In the genomic region with DNA sequence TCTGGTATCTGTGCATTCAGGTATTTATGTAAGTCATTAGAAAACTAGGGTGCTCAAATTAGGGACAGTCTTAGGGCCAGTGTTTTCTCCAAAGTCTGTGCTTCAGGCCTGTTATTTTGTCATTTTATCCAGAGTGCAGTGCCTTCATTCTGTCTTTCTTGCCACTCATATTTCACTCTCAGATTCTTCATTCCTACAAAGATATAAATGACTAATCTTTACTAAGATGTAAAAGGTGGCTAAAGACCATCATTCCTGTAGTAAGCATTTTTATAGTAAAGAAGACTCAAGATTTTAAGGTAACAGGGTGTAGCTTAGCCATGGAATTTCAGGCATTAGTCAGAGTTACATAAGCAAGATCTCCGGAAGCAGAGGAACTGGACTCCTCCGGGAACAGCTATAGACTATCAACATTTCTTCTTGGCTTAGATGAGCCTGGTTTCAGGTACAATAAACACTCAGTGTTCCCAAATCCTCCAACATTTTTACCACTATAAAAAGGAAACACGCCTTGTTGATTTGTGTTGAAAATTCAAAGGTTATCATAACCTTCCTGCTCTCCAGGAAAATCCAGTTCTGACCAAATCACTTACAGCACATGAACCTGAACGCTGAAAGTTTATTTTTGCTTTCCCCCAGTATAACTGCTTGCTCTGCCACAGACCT, we compare ENCODE assay signal across 10 cellular contexts. TPM values are rescaled to one million over a fixed set of nuclear protein-coding genes. Genes with fewer than 3 reads are reported as not detected.
DNase-seq lines count a peak whose midpoint lies in the region; ATAC-seq, FAIRE-seq and TF ChIP-seq lines count a peak whose summit lies in the region.
"Had no signal": no experiment of that assay in that cellular context is flagged by ENCODE, and none has a peak within 500 bp of the region (broad histone marks: within the 10 kb centered on the region; RNA-seq: fewer than 3 reads in every experiment).

No MANE protein-coding gene starts in this region.

- peak overlapping the region; percentile 51 for H3K27ac Mint-ChIP-seq in astrocyte (ENCODE audit: unreplicated experiment)

- H3K27me3 ChIP-seq in astrocyte (ENCODE audit: insufficient read depth, low read length), result no peaks in the 10 kb centered on the region
- H3K27me3 ChIP-seq in sigmoid colon, result no peaks in the 10 kb centered on the region

- H3K4me1 Mint-ChIP-seq in astrocyte (ENCODE audit: low read depth, unreplicated experiment), result peaks cover 23% of the 10 kb centered on the region

- TF ChIP-seq POLR2A in H54 (IDR thresholded peaks at IDR 0.05; ENCODE audit: low read depth, low read length) (no peak), sigmoid colon (IDR thresholded peaks at IDR 0.05) (no peak)

- H3K27ac ChIP-seq in astrocyte (ENCODE audit: low read depth, low read length), result peak overlapping the region; percentile 58
- H3K27ac ChIP-seq in sigmoid colon, result peak overlapping the region; percentile 38 to 60 (median 46)

- peak overlapping the region; percentile 28 for H3K9ac ChIP-seq in astrocyte (ENCODE audit: low read length)

- no peak for DNase-seq in H54 (ENCODE audit: insufficient read length, low spot score)
- DNase-seq in astrocyte (ENCODE audit: low read depth), result peak; percentile 62
- DNase-seq in left ventricle myocardium superior, result no peak
- DNase-seq in sigmoid colon, result no peak
- DNase-seq in NCI-H1105 treated with DMSO at 0.1 percent for 48 hours (lab: John Stamatoyannopoulos, UW), result no peak
- DNase-seq in MV-4-11 (lab: John Stamatoyannopoulos, UW), result no peak
- DNase-seq in amygdala (lab: John Stamatoyannopoulos, UW), result no peak
- DNase-seq: NCI-H2107 had no signal

- no peak for TF ChIP-seq EP300 in sigmoid colon (IDR thresholded peaks at IDR 0.05)

- H3K4me3 ChIP-seq in astrocyte (ENCODE audit: insufficient read depth, low read depth, low read length), result no peak overlapping the region
- H3K4me3 ChIP-seq in sigmoid colon, result no peak overlapping the region

- no peaks in the 10 kb centered on the region for H3K27me3 Mint-ChIP-seq in astrocyte (ENCODE audit: low read depth, unreplicated experiment)

- H3K36me3 ChIP-seq in astrocyte (ENCODE audit: insufficient read depth, low read length) (no peaks in the 10 kb centered on the region), sigmoid colon (no peaks in the 10 kb centered on the region)

- no peaks in the 10 kb centered on the region for H4K20me1 ChIP-seq in astrocyte (ENCODE audit: insufficient read depth, low read length)

- TF ChIP-seq CTCF in astrocyte (IDR thresholded peaks at IDR 0.05; ENCODE audit: insufficient read depth, low read depth, low read length) (no peak), sigmoid colon (IDR thresholded peaks at IDR 0.05) (no peak)

- H3K4me1 ChIP-seq in astrocyte (ENCODE audit: insufficient read depth, low read length) (peaks cover 13% of the 10 kb centered on the region), sigmoid colon (peaks cover 0 to 22% (median 17%) of the 10 kb centered on the region in 4 donors)

- no peak overlapping the region for H3K4me3 Mint-ChIP-seq in astrocyte (ENCODE audit: unreplicated experiment)

- FAIRE-seq in H54 (lab: Jason Lieb, UNC) (peak; percentile 98), astrocyte (lab: Jason Lieb, UNC) (no peak)
- FAIRE-seq: endometrium had no signal

- ATAC-seq in left ventricle myocardium superior (peak; percentile 84), GM21723 (IDR thresholded peaks at IDR 0.05; ENCODE audit: unreplicated experiment) (no peak)

- no peaks in the 10 kb centered on the region for H3K79me2 ChIP-seq in astrocyte (ENCODE audit: insufficient read depth, low read length)

- H3K36me3 Mint-ChIP-seq in astrocyte (ENCODE audit: low read depth, unreplicated experiment), result peaks cover 2% of the 10 kb centered on the region

- H3K9me3 ChIP-seq in astrocyte (ENCODE audit: insufficient read depth, low read depth, low read length) (no peaks in the 10 kb centered on the region), sigmoid colon (peaks cover 0 to 6% (median 1%) of the 10 kb centered on the region in 4 donors)

- peaks cover 2% of the 10 kb centered on the region for H3K9me3 Mint-ChIP-seq in astrocyte (ENCODE audit: unreplicated experiment)

- WGBS in sigmoid colon, 2 donors, result 8 to 49% methylated on average over 4 of the region's 4 CpGs

- peak overlapping the region; percentile 60 for H3K4me2 ChIP-seq in astrocyte (ENCODE audit: low read length)

- no peak overlapping the region for H2AFZ ChIP-seq in astrocyte (ENCODE audit: low read depth, low read length)

- intact Hi-C loops in left ventricle myocardium superior (cut with micrococcal nuclease) (no loop called here), sigmoid colon (cut with DNase I) (no loop called here)

RNA-seq across cellular contexts. Expression of a gene that starts 23.8 kb away (rescaled TPM):
- total RNA-seq in astrocyte (1.5 and 2.0 TPM in 2 replicates), left ventricle myocardium superior (25.4 TPM), sigmoid colon (10 to 100 TPM; 19.6 to 88.0 (median 22.9) TPM)
- 100 to 1,000 TPM in 2 of 3 donors, 10 to 100 TPM in 1; 97.9 to 230 (median 161) TPM for polyA plus RNA-seq in sigmoid colon

RNA-seq across cellular contexts. Expression of a gene that starts 52.7 kb away (rescaled TPM):
- total RNA-seq in astrocyte (31.3 and 31.5 TPM in 2 replicates), left ventricle myocardium superior (45.1 TPM), sigmoid colon (10 to 100 TPM; 41.0 to 56.6 (median 47.9) TPM)
- polyA plus RNA-seq in sigmoid colon, result 10 to 100 TPM; 42.0 to 49.5 (median 47.3) TPM
